In genomic region chr22:39314251-39314971, GRCh38 we compare ENCODE assay signal across 9 cellular contexts. TPM values are rescaled to one million over a fixed set of nuclear protein-coding genes. Genes with fewer than 3 reads are reported as not detected.
DNase-seq lines count a peak whose midpoint lies in the region; ATAC-seq and TF ChIP-seq lines count a peak whose summit lies in the region.
"Had no signal": no experiment of that assay in that cellular context is flagged by ENCODE, and none has a peak within 500 bp of the region (broad histone marks: within the 10 kb centered on the region; RNA-seq: fewer than 3 reads in every experiment).

No MANE protein-coding gene starts in this region.

- H3K9ac ChIP-seq in SK-N-SH: no peak overlapping the region

- ATAC-seq in SK-N-SH treated with all-trans-retinoic acid at 6 μM for 48 hours: no peak
- ATAC-seq in stimulated activated memory B cell treated with anti-CD40 and anti-IgM and Interleukin-4, amounts not matched to agents 10 μg/mL and 1 μg/mL and 100 μg/mL, for 72 hours: no peak
- no peak for ATAC-seq in mucosa of descending colon

- H3K79me2 ChIP-seq in SK-N-SH (ENCODE audit: insufficient read depth): peaks cover 44% of the 10 kb centered on the region

- no peak for TF ChIP-seq RAD21 in SK-N-SH (IDR thresholded peaks at IDR 0.05; ENCODE audit: low read length)

- peaks cover 76% of the 10 kb centered on the region for H4K20me1 ChIP-seq in SK-N-SH (ENCODE audit: insufficient read depth)

- intact Hi-C loops in mucosa of descending colon (cut with DNase I, micrococcal nuclease): loop anchor here (5.0 to 10.0 kb wide), 2 partner anchors 140 to 142 kb away; no protein-coding TSS in a partner anchor

- no CpG with 5 or more reads among the region's 14 CpGs for WGBS in SK-N-SH (ENCODE audit: low lambda C conversion rate)

- TF ChIP-seq CTCF in SK-N-SH (IDR thresholded peaks at IDR 0.05) (0 out of 2 replicates have a peak, but pooled peaks have one; percentile 20), RWPE1 (conservative IDR thresholded peaks at IDR 0.05; ENCODE audit: low read depth) (no peak), epithelial cell of esophagus (IDR thresholded peaks at IDR 0.05; ENCODE audit: insufficient read depth, low read depth, low read length, missing control alignments) (peak; percentile 28), mucosa of descending colon (IDR thresholded peaks at IDR 0.05) (no peak)

- no peaks in the 10 kb centered on the region for H3K9me3 Mint-ChIP-seq in stimulated activated memory B cell treated with anti-CD40 and anti-IgM and Interleukin-4, amounts not matched to agents 10 μg/mL and 1 μg/mL and 100 μg/mL, for 72 hours

- H3K27ac ChIP-seq in SK-N-SH (ENCODE audit: low read depth in 2 of 2, low read length in 1 of 2) (peak overlapping the region in 1 of 2 experiments; percentile 27; a peak in 2 of 4 replicates), RWPE1 (peak overlapping the region; percentile 100)

- H3K27me3 Mint-ChIP-seq in stimulated activated memory B cell treated with anti-CD40 and anti-IgM and Interleukin-4, amounts not matched to agents 10 μg/mL and 1 μg/mL and 100 μg/mL, for 72 hours: no peaks in the 10 kb centered on the region

- H3K27ac Mint-ChIP-seq in stimulated activated memory B cell treated with anti-CD40 and anti-IgM and Interleukin-4, amounts not matched to agents 10 μg/mL and 1 μg/mL and 100 μg/mL, for 72 hours: peak overlapping the region; percentile 30

- H3K4me3 Mint-ChIP-seq in stimulated activated memory B cell treated with anti-CD40 and anti-IgM and Interleukin-4, amounts not matched to agents 10 μg/mL and 1 μg/mL and 100 μg/mL, for 72 hours: no peak overlapping the region

- H3K4me3 ChIP-seq in SK-N-SH (ENCODE audit: low read depth in 2 of 2, low read length in 1 of 2): no peak overlapping the region
- H3K4me3 ChIP-seq in epithelial cell of esophagus (ENCODE audit: low read length): no peak overlapping the region
- H3K4me3 ChIP-seq in mucosa of descending colon: no peak overlapping the region

- CTCF ChIA-PET in SK-N-SH (lab: Yijun Ruan, JAX): interaction anchor here (1.5 to 4.7 kb wide), 3 partner anchors 11 to 215 kb away, joined by 4 to 15 read pairs (median 5); no protein-coding TSS in a partner anchor
- CTCF ChIA-PET in RWPE1 (lab: Yijun Ruan, JAX): interaction anchor here (0.6 kb wide), 1 partner anchor 65 kb away, joined by 3 read pairs; no protein-coding TSS in a partner anchor

- H3K9me2 ChIP-seq in SK-N-SH: no peaks in the 10 kb centered on the region

- no peak overlapping the region for H3K4me2 ChIP-seq in SK-N-SH

- H3K9me3 ChIP-seq in SK-N-SH: no peaks in the 10 kb centered on the region
- no peaks in the 10 kb centered on the region for H3K9me3 ChIP-seq in mucosa of descending colon

- no peaks in the 10 kb centered on the region for H3K27me3 ChIP-seq in SK-N-SH (ENCODE audit: insufficient read depth)

- peaks cover 81% of the 10 kb centered on the region for H3K36me3 Mint-ChIP-seq in stimulated activated memory B cell treated with anti-CD40 and anti-IgM and Interleukin-4, amounts not matched to agents 10 μg/mL and 1 μg/mL and 100 μg/mL, for 72 hours

- H3F3A ChIP-seq in SK-N-SH (replicated peaks; ENCODE audit: insufficient read depth): peaks cover 37% of the 10 kb centered on the region

- H2AFZ ChIP-seq in SK-N-SH (ENCODE audit: low read depth): no peak overlapping the region

- peaks cover 90% of the 10 kb centered on the region for H3K4me1 Mint-ChIP-seq in stimulated activated memory B cell treated with anti-CD40 and anti-IgM and Interleukin-4, amounts not matched to agents 10 μg/mL and 1 μg/mL and 100 μg/mL, for 72 hours

- DNase-seq in SK-N-SH (no peak), RWPE1 (ENCODE audit: low spot score) (no peak), epithelial cell of esophagus (ENCODE audit: low read depth) (no peak), superior temporal gyrus (ENCODE audit: extremely low spot score) (no peak), mucosa of descending colon (no peak), GF-D8 (lab: John Stamatoyannopoulos, UW) (no peak)
- DNase-seq: stimulated activated CD4-positive, alpha-beta T cell treated with anti-CD3 and anti-CD28 coated beads, Interleukin-12 subunit alpha, Interleukin-12 subunit beta, amount 100 ng/mL, for 4 hours had no signal

- POLR2A ChIA-PET in SK-N-SH (lab: Yijun Ruan, JAX): no interaction called here
- POLR2A ChIA-PET in RWPE1 (lab: Yijun Ruan, JAX; ENCODE audit: low non-redundant PET): interaction anchor here (0.5 kb wide), 1 partner anchor 205 kb away, joined by 3 read pairs; no protein-coding TSS in a partner anchor

- peaks cover 31 to 57% of the 10 kb centered on the region in 2 experiments for H3K36me3 ChIP-seq in SK-N-SH (replicated peaks in 1 of 2; ENCODE audit: control insufficient read depth in 1 of 2, insufficient read depth in 2 of 2, low read length in 1 of 2)
- H3K36me3 ChIP-seq in mucosa of descending colon (ENCODE audit: low read depth): peaks cover 21% of the 10 kb centered on the region

- TF ChIP-seq EP300 in SK-N-SH (IDR thresholded peaks at IDR 0.05; ENCODE audit: borderline replicate concordance in 1 of 2, low read depth in 1 of 2, low read length in 1 of 2): no peak

- H3K4me1 ChIP-seq in SK-N-SH (ENCODE audit: control insufficient read depth in 1 of 2, insufficient read depth in 2 of 2, low read depth in 1 of 2, low read length in 1 of 2) (peaks cover 12 to 24% of the 10 kb centered on the region in 2 experiments; a peak in 2 of 4 replicates), mucosa of descending colon (ENCODE audit: low read depth) (peaks cover 36% of the 10 kb centered on the region)

TF ChIP-seq in SK-N-SH, 30 proteins besides CTCF, POLR2A, EP300 and RAD21 (continues in another document):
- no peak for TF ChIP-seq MEF2A (IDR thresholded peaks at IDR 0.05; ENCODE audit: borderline replicate concordance, low read depth)
- TF ChIP-seq RFX5 (IDR thresholded peaks at IDR 0.05; ENCODE audit: low read length): no peak
- no peak for TF ChIP-seq FOSL2 (IDR thresholded peaks at IDR 0.05; ENCODE audit: borderline replicate concordance, low read depth)
- no peak for TF ChIP-seq USF1 (IDR thresholded peaks at IDR 0.05; ENCODE audit: borderline replicate concordance, low read depth)
- TF ChIP-seq, protein P1, sequence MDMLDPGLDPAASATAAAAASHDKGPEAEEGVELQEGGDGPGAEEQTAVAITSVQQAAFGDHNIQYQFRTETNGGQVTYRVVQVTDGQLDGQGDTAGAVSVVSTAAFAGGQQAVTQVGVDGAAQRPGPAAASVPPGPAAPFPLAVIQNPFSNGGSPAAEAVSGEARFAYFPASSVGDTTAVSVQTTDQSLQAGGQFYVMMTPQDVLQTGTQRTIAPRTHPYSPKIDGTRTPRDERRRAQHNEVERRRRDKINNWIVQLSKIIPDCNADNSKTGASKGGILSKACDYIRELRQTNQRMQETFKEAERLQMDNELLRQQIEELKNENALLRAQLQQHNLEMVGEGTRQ (IDR thresholded peaks at IDR 0.05; ENCODE audit: borderline replicate concordance, low read depth, low read length): no peak
- no peak for TF ChIP-seq TEAD4 (IDR thresholded peaks at IDR 0.05; ENCODE audit: borderline replicate concordance, insufficient read depth)
- TF ChIP-seq RCOR1 (IDR thresholded peaks at IDR 0.05; ENCODE audit: low read length): no peak
- TF ChIP-seq ELF1 (IDR thresholded peaks at IDR 0.05): no peak

TF ChIP-seq in SK-N-SH treated with all-trans-retinoic acid at 6 μM for 48 hours, 23 proteins besides CTCF, POLR2A, EP300 and RAD21:
- TF ChIP-seq, protein P2, sequence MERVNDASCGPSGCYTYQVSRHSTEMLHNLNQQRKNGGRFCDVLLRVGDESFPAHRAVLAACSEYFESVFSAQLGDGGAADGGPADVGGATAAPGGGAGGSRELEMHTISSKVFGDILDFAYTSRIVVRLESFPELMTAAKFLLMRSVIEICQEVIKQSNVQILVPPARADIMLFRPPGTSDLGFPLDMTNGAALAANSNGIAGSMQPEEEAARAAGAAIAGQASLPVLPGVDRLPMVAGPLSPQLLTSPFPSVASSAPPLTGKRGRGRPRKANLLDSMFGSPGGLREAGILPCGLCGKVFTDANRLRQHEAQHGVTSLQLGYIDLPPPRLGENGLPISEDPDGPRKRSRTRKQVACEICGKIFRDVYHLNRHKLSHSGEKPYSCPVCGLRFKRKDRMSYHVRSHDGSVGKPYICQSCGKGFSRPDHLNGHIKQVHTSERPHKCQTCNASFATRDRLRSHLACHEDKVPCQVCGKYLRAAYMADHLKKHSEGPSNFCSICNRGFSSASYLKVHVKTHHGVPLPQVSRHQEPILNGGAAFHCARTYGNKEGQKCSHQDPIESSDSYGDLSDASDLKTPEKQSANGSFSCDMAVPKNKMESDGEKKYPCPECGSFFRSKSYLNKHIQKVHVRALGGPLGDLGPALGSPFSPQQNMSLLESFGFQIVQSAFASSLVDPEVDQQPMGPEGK (CRISPR knock-in tag; IDR thresholded peaks at IDR 0.05; ENCODE audit: borderline replicate concordance): no peak
- TF ChIP-seq ZNF565 (CRISPR knock-in tag; conservative IDR thresholded peaks at IDR 0.05; ENCODE audit: low read depth) (no peak), CSDC2 (CRISPR knock-in tag; IDR thresholded peaks at IDR 0.05) (no peak), ZNF70 (CRISPR knock-in tag; IDR thresholded peaks at IDR 0.05) (no peak), ISL1 (CRISPR knock-in tag; IDR thresholded peaks at IDR 0.05) (no peak), OSR1 (CRISPR knock-in tag; IDR thresholded peaks at IDR 0.05) (no peak), ZFP3 (CRISPR knock-in tag; IDR thresholded peaks at IDR 0.05) (no peak), PPARA (CRISPR knock-in tag; IDR thresholded peaks at IDR 0.05; ENCODE audit: borderline replicate concordance) (no peak), ESRRG (CRISPR knock-in tag; IDR thresholded peaks at IDR 0.05) (no peak), ZC3H10 (CRISPR knock-in tag; IDR thresholded peaks at IDR 0.05) (no peak), RARB (CRISPR knock-in tag; IDR thresholded peaks at IDR 0.05) (no peak)
TF ChIP-seq in SK-N-SH treated with all-trans-retinoic acid at 6 μM for 48 hours: peak in this region for 0.

RNA-seq across cellular contexts. Expression of gene RPL3, which starts 5.0 kb away (rescaled TPM):
- 4,089 and 4,976 TPM in 2 replicates for polyA plus RNA-seq in SK-N-SH (2012; rRNA removed)
- polyA plus RNA-seq in SK-N-SH (2012; cell fraction: cytosol; rRNA removed): 3,345 and 4,370 TPM in 2 replicates
- polyA plus RNA-seq in SK-N-SH (2012; cell fraction: nucleus; rRNA removed): 1,624 and 1,631 TPM in 2 replicates
- total RNA-seq in mucosa of descending colon: 1,000 to 10,000 TPM; 1,561 to 1,749 (median 1,709) TPM

RNA-seq across cellular contexts. Expression of gene SYNGR1, which starts 35.4 kb away (rescaled TPM):
- 18.1 and 18.7 TPM in 2 replicates for polyA plus RNA-seq in SK-N-SH (2012; rRNA removed)
- 6.5 and 12.2 TPM in 2 replicates for polyA plus RNA-seq in SK-N-SH (2012; cell fraction: cytosol; rRNA removed)
- polyA plus RNA-seq in SK-N-SH (2012; cell fraction: nucleus; rRNA removed): 29.3 and 35.7 TPM in 2 replicates
- 10 to 100 TPM in 1 of 3 donors, 1 to 10 TPM in 2; 1.7 to 26.5 (median 2.9) TPM for total RNA-seq in mucosa of descending colon

Comparison
In these comparisons a context has a peak if more than half of its experiments do, and no peak if none do; other contexts are left out.
1. CTCF ChIP-seq: peak in SK-N-SH (single experiment) and epithelial cell of esophagus (single experiment); none in RWPE1 (single experiment) and mucosa of descending colon (single experiment).